Comparison of ENCODE assay signal across 8 cellular contexts in genomic region chr14:69612759-69613145, GRCh38. TPM values are rescaled to one million over a fixed set of nuclear protein-coding genes. Genes with fewer than 3 reads are reported as not detected.
A peak's percentile ranks its signal among the peaks of the same experiment; 100 is the strongest.
DNase-seq lines count a peak whose midpoint lies in the region; ATAC-seq and TF ChIP-seq lines count a peak whose summit lies in the region.

No MANE protein-coding gene starts in this region.

- peaks cover 0 to 9% (median 0%) of the 10 kb centered on the region in 9 donors for H3K36me3 ChIP-seq in heart left ventricle
- H3K36me3 ChIP-seq in subcutaneous abdominal adipose tissue (ENCODE audit: control insufficient read depth in 5 of 5, insufficient read depth in 5 of 5, low read length in 5 of 5), result no peaks in the 10 kb centered on the region

- TF ChIP-seq CTCF in heart left ventricle (IDR thresholded peaks at IDR 0.05), result peak in 4 of 12 donors; percentile 5 to 45 (median 20)
- TF ChIP-seq CTCF in activated CD8-positive, alpha-beta T cell treated with anti-CD3 and anti-CD28 coated beads for 36 hours (IDR thresholded peaks at IDR 0.05), result peak; percentile 17

- 3 to 15% (median 11%) methylated on average over 2 of the region's 2 CpGs for WGBS in heart left ventricle, 4 donors

- H3K27me3 ChIP-seq in heart left ventricle, result no peaks in the 10 kb centered on the region
- no peaks in the 10 kb centered on the region for H3K27me3 ChIP-seq in subcutaneous abdominal adipose tissue (ENCODE audit: control insufficient read depth in 5 of 5, insufficient read depth in 4 of 5, low read length in 5 of 5)

- H3K9ac ChIP-seq in subcutaneous abdominal adipose tissue (ENCODE audit: low read length in 5 of 5), result peak overlapping the region; percentile 88 to 97 (median 91)

- POLR2A ChIA-PET in activated CD8-positive, alpha-beta T cell treated with anti-CD3 and anti-CD28 coated beads for 36 hours (lab: Charles Lee), result interaction anchor here (0.9 to 2.3 kb wide), 15 partner anchors 9 to 233 kb away, joined by 3 to 10 read pairs (median 4); no protein-coding TSS in a partner anchor

- no peaks in the 10 kb centered on the region for H3K27me3 Mint-ChIP-seq in activated CD8-positive, alpha-beta T cell treated with anti-CD3 and anti-CD28 coated beads for 36 hours
- peaks cover 0 to 17% (median 2%) of the 10 kb centered on the region in 3 donors for H3K27me3 Mint-ChIP-seq in immature natural killer cell (ENCODE audit: low read depth in 3 of 3)

- CTCF ChIA-PET in activated CD8-positive, alpha-beta T cell treated with anti-CD3 and anti-CD28 coated beads for 36 hours (lab: Charles Lee), result interaction anchor here (0.5 to 3.8 kb wide), 13 partner anchors 8 to 114 kb away, joined by 3 to 20 read pairs (median 5); no protein-coding TSS in a partner anchor

- H3K9me3 ChIP-seq in heart left ventricle (no peaks in the 10 kb centered on the region), subcutaneous abdominal adipose tissue (ENCODE audit: control insufficient read depth in 5 of 5, low read length in 5 of 5) (no peaks in the 10 kb centered on the region)

- H3K4me3 Mint-ChIP-seq in activated CD8-positive, alpha-beta T cell treated with anti-CD3 and anti-CD28 coated beads for 36 hours, result peak overlapping the region; percentile 96
- H3K4me3 Mint-ChIP-seq in immature natural killer cell, result peak overlapping the region; percentile 89 to 97 (median 92)

- peaks cover 34% of the 10 kb centered on the region for H3K36me3 Mint-ChIP-seq in activated CD8-positive, alpha-beta T cell treated with anti-CD3 and anti-CD28 coated beads for 36 hours (ENCODE audit: low read depth)
- no peaks in the 10 kb centered on the region for H3K36me3 Mint-ChIP-seq in immature natural killer cell

- peak overlapping the region; percentile 92 for H3K27ac Mint-ChIP-seq in activated CD8-positive, alpha-beta T cell treated with anti-CD3 and anti-CD28 coated beads for 36 hours
- peak overlapping the region; percentile 96 to 100 (median 98) for H3K27ac Mint-ChIP-seq in immature natural killer cell

- ATAC-seq in heart left ventricle (no peak), HG02938 (IDR thresholded peaks at IDR 0.05; ENCODE audit: unreplicated experiment) (no peak), GM18505 (IDR thresholded peaks at IDR 0.05; ENCODE audit: unreplicated experiment) (no peak)
- no peak for ATAC-seq in activated CD8-positive, alpha-beta T cell treated with anti-CD3 and anti-CD28 coated beads for 36 hours

- H3K4me1 ChIP-seq in heart left ventricle (peaks cover 15 to 67% (median 62%) of the 10 kb centered on the region in 12 donors), subcutaneous abdominal adipose tissue (ENCODE audit: control insufficient read depth in 5 of 5, insufficient read depth in 5 of 5, low read length in 5 of 5) (peaks cover 21 to 71% (median 65%) of the 10 kb centered on the region in 5 donors)

- peak overlapping the region; percentile 76 to 96 (median 86) for H3K4me3 ChIP-seq in heart left ventricle
- H3K4me3 ChIP-seq in subcutaneous abdominal adipose tissue (ENCODE audit: low read depth in 1 of 5, low read length in 5 of 5), result peak overlapping the region; percentile 84 to 92 (median 91)

- H3K4me1 Mint-ChIP-seq in activated CD8-positive, alpha-beta T cell treated with anti-CD3 and anti-CD28 coated beads for 36 hours (ENCODE audit: low read depth), result peaks cover 57% of the 10 kb centered on the region
- peaks cover 70 to 72% of the 10 kb centered on the region in 2 donors for H3K4me1 Mint-ChIP-seq in immature natural killer cell

- H3K27ac ChIP-seq in heart left ventricle, result peak overlapping the region; percentile 94 to 100 (median 98)
- peak overlapping the region; percentile 98 for H3K27ac ChIP-seq in subcutaneous abdominal adipose tissue (ENCODE audit: low read depth, low read length)

- intact Hi-C loops in heart left ventricle (cut with DNase I), result loop anchor here in 8 of 10 donors (2.0 to 10.0 kb wide), 9 partner anchors 24 to 105 kb away; no protein-coding TSS in a partner anchor
- intact Hi-C loops in cardiac septum (cut with DNase I), result loop anchor here (5.0 kb wide), 1 partner anchor 35 kb away; no protein-coding TSS in a partner anchor
- intact Hi-C loops in activated CD8-positive, alpha-beta T cell treated with anti-CD3 and anti-CD28 coated beads for 36 hours (cut with micrococcal nuclease), result loop anchor here (2.0 kb wide), 2 partner anchors 64 to 72 kb away; no protein-coding TSS in a partner anchor

- TF ChIP-seq POLR2A in heart left ventricle (IDR thresholded peaks at IDR 0.05), result no peak
- no peak for TF ChIP-seq POLR2A in GM18505 (IDR thresholded peaks at IDR 0.05; ENCODE audit: borderline replicate concordance, extremely low read depth, insufficient read depth, insufficient read length)

- DNase-seq in heart left ventricle (no peak), cardiac septum (ENCODE audit: low spot score) (no peak), immature natural killer cell (no peak), GDM1 (lab: John Stamatoyannopoulos, UW) (no peak)
- no peak for DNase-seq in activated CD8-positive, alpha-beta T cell treated with anti-CD3 and anti-CD28 coated beads for 36 hours

- no peaks in the 10 kb centered on the region for H3K9me3 Mint-ChIP-seq in activated CD8-positive, alpha-beta T cell treated with anti-CD3 and anti-CD28 coated beads for 36 hours
- no peaks in the 10 kb centered on the region for H3K9me3 Mint-ChIP-seq in immature natural killer cell

RNA-seq across cellular contexts. Expression of gene SUSD6, which starts 1.4 kb away (rescaled TPM):
- total RNA-seq in heart left ventricle, result 10 to 100 TPM; 17.8 to 49.2 (median 24.8) TPM
- polyA plus RNA-seq in heart left ventricle, result 10 to 100 TPM in 1 of 2 donors, 1 to 10 TPM in 1; 5.8 to 18.7 TPM
- total RNA-seq in cardiac septum, result 26.9 TPM
- 10 to 100 TPM; 35.7 to 36.2 TPM for total RNA-seq in activated CD8-positive, alpha-beta T cell treated with anti-CD3 and anti-CD28 coated beads for 36 hours
- polyA plus RNA-seq in immature natural killer cell, result 10 to 100 TPM; 13.0 to 24.1 (median 15.5) TPM

RNA-seq across cellular contexts. Expression of gene CCDC177, which starts 38.1 kb away (rescaled TPM):
- not detected for total RNA-seq in heart left ventricle
- under 1 TPM in 1 of 2 donors, not detected in 1; 0.06 TPM for polyA plus RNA-seq in heart left ventricle
- total RNA-seq in cardiac septum, result not detected
- not detected for total RNA-seq in activated CD8-positive, alpha-beta T cell treated with anti-CD3 and anti-CD28 coated beads for 36 hours
- not detected for polyA plus RNA-seq in immature natural killer cell
